ENCODE assay signal across 1 cellular context in genomic region chr3:71189480-71189879, GRCh38.
TF ChIP-seq lines count a peak whose summit lies in the region.

No MANE protein-coding gene starts in this region.

TF ChIP-seq in GM23338, 12 proteins besides CTCF, POLR2A, EP300 and RAD21 (continued from another document):
- TF ChIP-seq, protein P1, sequence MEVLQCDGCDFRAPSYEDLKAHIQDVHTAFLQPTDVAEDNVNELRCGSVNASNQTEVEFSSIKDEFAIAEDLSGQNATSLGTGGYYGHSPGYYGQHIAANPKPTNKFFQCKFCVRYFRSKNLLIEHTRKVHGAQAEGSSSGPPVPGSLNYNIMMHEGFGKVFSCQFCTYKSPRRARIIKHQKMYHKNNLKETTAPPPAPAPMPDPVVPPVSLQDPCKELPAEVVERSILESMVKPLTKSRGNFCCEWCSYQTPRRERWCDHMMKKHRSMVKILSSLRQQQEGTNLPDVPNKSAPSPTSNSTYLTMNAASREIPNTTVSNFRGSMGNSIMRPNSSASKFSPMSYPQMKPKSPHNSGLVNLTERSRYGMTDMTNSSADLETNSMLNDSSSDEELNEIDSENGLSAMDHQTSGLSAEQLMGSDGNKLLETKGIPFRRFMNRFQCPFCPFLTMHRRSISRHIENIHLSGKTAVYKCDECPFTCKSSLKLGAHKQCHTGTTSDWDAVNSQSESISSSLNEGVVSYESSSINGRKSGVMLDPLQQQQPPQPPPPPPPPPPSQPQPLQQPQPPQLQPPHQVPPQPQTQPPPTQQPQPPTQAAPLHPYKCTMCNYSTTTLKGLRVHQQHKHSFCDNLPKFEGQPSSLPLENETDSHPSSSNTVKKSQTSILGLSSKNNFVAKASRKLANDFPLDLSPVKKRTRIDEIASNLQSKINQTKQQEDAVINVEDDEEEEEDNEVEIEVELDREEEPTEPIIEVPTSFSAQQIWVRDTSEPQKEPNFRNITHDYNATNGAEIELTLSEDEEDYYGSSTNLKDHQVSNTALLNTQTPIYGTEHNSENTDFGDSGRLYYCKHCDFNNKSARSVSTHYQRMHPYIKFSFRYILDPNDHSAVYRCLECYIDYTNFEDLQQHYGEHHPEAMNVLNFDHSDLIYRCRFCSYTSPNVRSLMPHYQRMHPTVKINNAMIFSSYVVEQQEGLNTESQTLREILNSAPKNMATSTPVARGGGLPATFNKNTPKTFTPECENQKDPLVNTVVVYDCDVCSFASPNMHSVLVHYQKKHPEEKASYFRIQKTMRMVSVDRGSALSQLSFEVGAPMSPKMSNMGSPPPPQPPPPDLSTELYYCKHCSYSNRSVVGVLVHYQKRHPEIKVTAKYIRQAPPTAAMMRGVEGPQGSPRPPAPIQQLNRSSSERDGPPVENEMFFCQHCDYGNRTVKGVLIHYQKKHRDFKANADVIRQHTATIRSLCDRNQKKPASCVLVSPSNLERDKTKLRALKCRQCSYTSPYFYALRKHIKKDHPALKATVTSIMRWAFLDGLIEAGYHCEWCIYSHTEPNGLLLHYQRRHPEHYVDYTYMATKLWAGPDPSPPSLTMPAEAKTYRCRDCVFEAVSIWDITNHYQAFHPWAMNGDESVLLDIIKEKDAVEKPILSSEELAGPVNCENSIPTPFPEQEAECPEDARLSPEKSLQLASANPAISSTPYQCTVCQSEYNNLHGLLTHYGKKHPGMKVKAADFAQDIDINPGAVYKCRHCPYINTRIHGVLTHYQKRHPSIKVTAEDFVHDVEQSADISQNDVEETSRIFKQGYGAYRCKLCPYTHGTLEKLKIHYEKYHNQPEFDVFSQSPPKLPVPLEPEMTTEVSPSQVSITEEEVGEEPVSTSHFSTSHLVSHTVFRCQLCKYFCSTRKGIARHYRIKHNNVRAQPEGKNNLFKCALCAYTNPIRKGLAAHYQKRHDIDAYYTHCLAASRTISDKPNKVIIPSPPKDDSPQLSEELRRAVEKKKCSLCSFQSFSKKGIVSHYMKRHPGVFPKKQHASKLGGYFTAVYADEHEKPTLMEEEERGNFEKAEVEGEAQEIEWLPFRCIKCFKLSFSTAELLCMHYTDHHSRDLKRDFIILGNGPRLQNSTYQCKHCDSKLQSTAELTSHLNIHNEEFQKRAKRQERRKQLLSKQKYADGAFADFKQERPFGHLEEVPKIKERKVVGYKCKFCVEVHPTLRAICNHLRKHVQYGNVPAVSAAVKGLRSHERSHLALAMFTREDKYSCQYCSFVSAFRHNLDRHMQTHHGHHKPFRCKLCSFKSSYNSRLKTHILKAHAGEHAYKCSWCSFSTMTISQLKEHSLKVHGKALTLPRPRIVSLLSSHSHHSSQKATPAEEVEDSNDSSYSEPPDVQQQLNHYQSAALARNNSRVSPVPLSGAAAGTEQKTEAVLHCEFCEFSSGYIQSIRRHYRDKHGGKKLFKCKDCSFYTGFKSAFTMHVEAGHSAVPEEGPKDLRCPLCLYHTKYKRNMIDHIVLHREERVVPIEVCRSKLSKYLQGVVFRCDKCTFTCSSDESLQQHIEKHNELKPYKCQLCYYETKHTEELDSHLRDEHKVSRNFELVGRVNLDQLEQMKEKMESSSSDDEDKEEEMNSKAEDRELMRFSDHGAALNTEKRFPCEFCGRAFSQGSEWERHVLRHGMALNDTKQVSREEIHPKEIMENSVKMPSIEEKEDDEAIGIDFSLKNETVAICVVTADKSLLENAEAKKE (CRISPR knock-in tag; IDR thresholded peaks at IDR 0.05) = no peak
- TF ChIP-seq ETS1 (IDR thresholded peaks at IDR 0.05) (no peak), EZH2phosphoT487 (IDR thresholded peaks at IDR 0.05; ENCODE audit: unreplicated experiment) (no peak), NANOG (IDR thresholded peaks at IDR 0.05; ENCODE audit: borderline replicate concordance) (no peak)
